In genomic region chr10:44932338-44933116, GRCh38 we compare ENCODE assay signal across 8 cellular contexts. TPM values are rescaled to one million over a fixed set of nuclear protein-coding genes. Genes with fewer than 3 reads are reported as not detected.
DNase-seq lines count a peak whose midpoint lies in the region; ATAC-seq and TF ChIP-seq lines count a peak whose summit lies in the region.

No MANE protein-coding gene starts in this region.

- DNase-seq in AML-193 (lab: John Stamatoyannopoulos, UW) (peak; percentile 59 to 60), NCI-H2196 treated with DMSO at 0.1 percent for 48 hours (lab: John Stamatoyannopoulos, UW; ENCODE audit: unreplicated experiment) (peak; percentile 17), colonic mucosa (peak; percentile 95), right lobe of liver (peak; percentile 90 to 94 (median 93))
- DNase-seq in activated CD4-positive, alpha-beta T cell treated with anti-CD3 and anti-CD28 coated beads, Interleukin-2, amount 10 ng/mL, durations not matched to agents 24 days and 14 days: peak; percentile 96
- peak; percentile 55 to 68 (median 63) for DNase-seq in stimulated activated CD4-positive, alpha-beta T cell treated with anti-CD3 and anti-CD28 coated beads, TNF-alpha, amount 100 ng/mL, for 4 hours (ENCODE audit: low read depth in 3 of 3)

- H3K27ac Mint-ChIP-seq in activated CD4-positive, alpha-beta T cell treated with anti-CD3 and anti-CD28 coated beads, Interleukin-2, amount 10 ng/mL, durations not matched to agents 24 days and 14 days: no peak overlapping the region

- TF ChIP-seq POLR2A in right lobe of liver (IDR thresholded peaks at IDR 0.05): no peak

- no peaks in the 10 kb centered on the region for H3K36me3 ChIP-seq in colonic mucosa
- no peaks in the 10 kb centered on the region for H3K36me3 ChIP-seq in right lobe of liver

- H3K27me3 Mint-ChIP-seq in activated CD4-positive, alpha-beta T cell treated with anti-CD3 and anti-CD28 coated beads, Interleukin-2, amount 10 ng/mL, durations not matched to agents 24 days and 14 days: peaks cover 6% of the 10 kb centered on the region

- H3K4me1 ChIP-seq in colonic mucosa (no peaks in the 10 kb centered on the region), right lobe of liver (peaks cover 0 to 29% (median 1%) of the 10 kb centered on the region in 4 donors)

- TF ChIP-seq CTCF in colonic mucosa (IDR thresholded peaks at IDR 0.05) (peak; percentile 93), right lobe of liver (IDR thresholded peaks at IDR 0.05) (peak; percentile 98 to 99 (median 98))

- intact Hi-C loops in activated CD4-positive, alpha-beta T cell treated with anti-CD3 and anti-CD28 coated beads, Interleukin-2, amount 10 ng/mL, durations not matched to agents 24 days and 14 days (cut with micrococcal nuclease): loop anchor here (1.0 to 2.0 kb wide), 3 partner anchors 26 to 76 kb away; partner anchors contain the start of gene RASSF4
- intact Hi-C loops in colonic mucosa (cut with DNase I): loop anchor here (2.0 kb wide), 1 partner anchor 42 kb away; no protein-coding TSS in a partner anchor
- intact Hi-C loops in right lobe of liver (cut with DNase I): loop anchor here (5.0 kb wide), 1 partner anchor 40 kb away; no protein-coding TSS in a partner anchor

- no peak overlapping the region for H3K9ac ChIP-seq in colonic mucosa (ENCODE audit: low read depth in 2 of 2, low read length in 2 of 2)

- WGBS in right lobe of liver (ENCODE audit: insufficient coverage, low coverage, low lambda C conversion rate, missing lambda C conversion rate): 39% methylated on average over 3 of the region's 11 CpGs

- H3K9me3 Mint-ChIP-seq in activated CD4-positive, alpha-beta T cell treated with anti-CD3 and anti-CD28 coated beads, Interleukin-2, amount 10 ng/mL, durations not matched to agents 24 days and 14 days: no peaks in the 10 kb centered on the region

- H3K27ac ChIP-seq in colonic mucosa (no peak overlapping the region), right lobe of liver (no peak overlapping the region)

- H3K27me3 ChIP-seq in colonic mucosa (no peaks in the 10 kb centered on the region), right lobe of liver (no peaks in the 10 kb centered on the region)

- H3K4me3 ChIP-seq in colonic mucosa (no peak overlapping the region), right lobe of liver (no peak overlapping the region)

- ATAC-seq in GM18520 (IDR thresholded peaks at IDR 0.05; ENCODE audit: unreplicated experiment) (peak; percentile 89), HG03025 (IDR thresholded peaks at IDR 0.05; ENCODE audit: low FRiP score, unreplicated experiment) (peak; percentile 94), right lobe of liver (peak; percentile 88 to 98 (median 94))

- no peaks in the 10 kb centered on the region for H3K36me3 Mint-ChIP-seq in activated CD4-positive, alpha-beta T cell treated with anti-CD3 and anti-CD28 coated beads, Interleukin-2, amount 10 ng/mL, durations not matched to agents 24 days and 14 days (ENCODE audit: low read depth)

- peaks cover 7% of the 10 kb centered on the region for H3K4me1 Mint-ChIP-seq in activated CD4-positive, alpha-beta T cell treated with anti-CD3 and anti-CD28 coated beads, Interleukin-2, amount 10 ng/mL, durations not matched to agents 24 days and 14 days

- no peaks in the 10 kb centered on the region for H3K9me3 ChIP-seq in colonic mucosa
- H3K9me3 ChIP-seq in right lobe of liver: no peaks in the 10 kb centered on the region

- no peak overlapping the region for H3K4me3 Mint-ChIP-seq in activated CD4-positive, alpha-beta T cell treated with anti-CD3 and anti-CD28 coated beads, Interleukin-2, amount 10 ng/mL, durations not matched to agents 24 days and 14 days

RNA-seq across cellular contexts. Expression of gene TMEM72, which starts 21.4 kb away (rescaled TPM):
- not detected in 2 replicates for total RNA-seq in activated CD4-positive, alpha-beta T cell treated with anti-CD3 and anti-CD28 coated beads, Interleukin-2, amount 10 ng/mL, durations not matched to agents 24 days and 14 days
- 10 to 100 TPM; 14.5 to 17.6 TPM for total RNA-seq in colonic mucosa
- total RNA-seq in right lobe of liver: not detected

RNA-seq across cellular contexts. Expression of gene RASSF4, which starts 27.1 kb away (rescaled TPM):
- total RNA-seq in activated CD4-positive, alpha-beta T cell treated with anti-CD3 and anti-CD28 coated beads, Interleukin-2, amount 10 ng/mL, durations not matched to agents 24 days and 14 days: 1.3 and 1.5 TPM in 2 replicates
- 10 to 100 TPM; 13.1 to 19.9 TPM for total RNA-seq in colonic mucosa
- total RNA-seq in right lobe of liver: 10 to 100 TPM; 13.6 to 28.5 (median 19.6) TPM

RNA-seq across cellular contexts. Expression of gene DEPP1, which starts 46.1 kb away (rescaled TPM):
- 3.3 and 4.3 TPM in 2 replicates for total RNA-seq in activated CD4-positive, alpha-beta T cell treated with anti-CD3 and anti-CD28 coated beads, Interleukin-2, amount 10 ng/mL, durations not matched to agents 24 days and 14 days
- 10 to 100 TPM; 11.1 to 20.2 TPM for total RNA-seq in colonic mucosa
- total RNA-seq in right lobe of liver: 10 to 100 TPM in 5 of 6 experiments, 1 to 10 TPM in 1; 5.3 to 94.6 (median 71.5) TPM

Comparison
In these comparisons a context has a peak if more than half of its experiments do, and no peak if none do; other contexts are left out.
1. DNase-seq: peak in every context shown above with its lines; median percentile 96 in activated CD4-positive, alpha-beta T cell treated with anti-CD3 and anti-CD28 coated beads, Interleukin-2, amount 10 ng/mL, durations not matched to agents 24 days and 14 days; 95 in colonic mucosa; 93 in right lobe of liver; 63 in stimulated activated CD4-positive, alpha-beta T cell treated with anti-CD3 and anti-CD28 coated beads, TNF-alpha, amount 100 ng/mL, for 4 hours; 60 in AML-193; 17 in NCI-H2196 treated with DMSO at 0.1 percent for 48 hours.
2. RNA of gene TMEM72, which starts 21.4 kb away (total RNA-seq): 14.5 to 17.6 TPM in colonic mucosa; not detected in activated CD4-positive, alpha-beta T cell treated with anti-CD3 and anti-CD28 coated beads, Interleukin-2, amount 10 ng/mL, durations not matched to agents 24 days and 14 days and not detected in right lobe of liver; every median in the first group is over 10 times any median in the second.
3. Peak in every context shown above with its lines, with median percentiles within 50 percentile points of each other: ATAC-seq.